ENCODE assay signal across 13 cellular contexts in the genomic region with DNA sequence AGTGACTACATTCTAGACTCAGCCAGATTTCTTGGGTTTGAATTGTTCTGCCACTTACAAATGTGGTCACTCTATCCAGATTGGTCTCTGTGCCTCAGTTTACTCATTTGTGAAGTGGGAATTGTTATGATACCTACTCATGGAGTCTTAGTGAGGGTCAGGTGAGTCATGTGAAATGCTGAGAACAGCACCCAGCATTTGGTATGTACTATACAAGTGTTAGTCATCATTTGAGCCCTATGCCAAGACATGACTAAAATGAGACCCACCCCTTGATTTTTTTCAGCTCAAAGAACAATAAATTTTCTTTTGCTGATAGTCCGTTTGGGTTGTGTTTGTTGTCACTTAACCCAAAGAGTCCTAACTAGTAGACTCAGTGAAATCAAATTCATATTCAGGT.
DNase-seq lines count a peak whose midpoint lies in the region; ATAC-seq, FAIRE-seq and TF ChIP-seq lines count a peak whose summit lies in the region.
"Had no signal": no experiment of that assay in that cellular context is flagged by ENCODE, and none has a peak within 500 bp of the region (broad histone marks: within the 10 kb centered on the region; RNA-seq: fewer than 3 reads in every experiment).

No MANE protein-coding gene starts in this region.

- H3K4me3 ChIP-seq in pancreas, result no peak overlapping the region
- H3K4me3 ChIP-seq in suprapubic skin, result no peak overlapping the region
- H3K4me3 ChIP-seq in WERI-Rb-1 (ENCODE audit: low read depth, low read length), result no peak overlapping the region
- H3K4me3 ChIP-seq: GM23338, upper lobe of left lung had no signal

- no peak for TF ChIP-seq EP300 in suprapubic skin (IDR thresholded peaks at IDR 0.05)

- TF ChIP-seq CTCF in pancreas (IDR thresholded peaks at IDR 0.05) (no peak), suprapubic skin (IDR thresholded peaks at IDR 0.05) (no peak), WERI-Rb-1 (IDR thresholded peaks at IDR 0.05; ENCODE audit: low read depth, low read length) (no peak)

- H3K27me3 ChIP-seq in pancreas (no peaks in the 10 kb centered on the region), suprapubic skin (no peaks in the 10 kb centered on the region), WERI-Rb-1 (ENCODE audit: insufficient read depth, low read depth, severe bottlenecking) (no peaks in the 10 kb centered on the region)
- H3K27me3 ChIP-seq: upper lobe of left lung had no signal

- H3K9me3 ChIP-seq in pancreas (no peaks in the 10 kb centered on the region), suprapubic skin (no peaks in the 10 kb centered on the region), WERI-Rb-1 (ENCODE audit: severe bottlenecking) (no peaks in the 10 kb centered on the region)
- H3K9me3 ChIP-seq: upper lobe of left lung had no signal

- FAIRE-seq in pancreas (lab: Jason Lieb, UNC), result no peak
- FAIRE-seq: islet of Langerhans had no signal

- H3K27ac ChIP-seq in pancreas, result no peak overlapping the region
- H3K27ac ChIP-seq in suprapubic skin, result no peak overlapping the region
- H3K27ac ChIP-seq in WERI-Rb-1, result no peak overlapping the region
- H3K27ac ChIP-seq: upper lobe of left lung had no signal

- H3K4me1 ChIP-seq in pancreas (peaks cover 16 to 53% (median 26%) of the 10 kb centered on the region in 3 donors), suprapubic skin (peaks cover 10% of the 10 kb centered on the region)

- 17 to 25% methylated on average over 1 of the region's 1 CpG for WGBS in pancreas, 2 donors
- 0% methylated on average over 1 of the region's 1 CpG for WGBS in suprapubic skin

- ATAC-seq in pancreas, result peak; percentile 62 to 75 (median 70)
- ATAC-seq: GM23338 had no signal

- DNase-seq in EH (ENCODE audit: low read depth) (peak; percentile 16), M059J (ENCODE audit: low read depth) (peak; percentile 83), dedifferentiated amniotic fluid mesenchymal stem cell (ENCODE audit: extremely low spot score) (peak; percentile 54), pancreas (no peak), suprapubic skin (ENCODE audit: low spot score in 2 of 2) (no peak), foreskin melanocyte (no peak), WERI-Rb-1 (no peak)
- DNase-seq in stimulated activated CD4-positive, alpha-beta T cell treated with anti-CD3 and anti-CD28 coated beads, Interleukin-12 subunit alpha, Interleukin-12 subunit beta, amount 100 ng/mL, for 4 hours, result no peak
- DNase-seq: activated effector memory CD4-positive, alpha-beta T cell treated with anti-CD3 and anti-CD28 coated beads, Interleukin-2, amount 50 U/mL, for 16 hours; NCI-H1436 treated with DMSO at 0.1 percent for 48 hours; upper lobe of left lung had no signal

- no peak for TF ChIP-seq POLR2A in suprapubic skin (IDR thresholded peaks at IDR 0.05)

- intact Hi-C loops in pancreas (cut with DNase I), result no loop called here

- H3K36me3 ChIP-seq in pancreas, result no peaks in the 10 kb centered on the region
- H3K36me3 ChIP-seq in suprapubic skin, result no peaks in the 10 kb centered on the region
- no peaks in the 10 kb centered on the region for H3K36me3 ChIP-seq in WERI-Rb-1
- H3K36me3 ChIP-seq: upper lobe of left lung had no signal

Comparison
In these comparisons a context has a peak if more than half of its experiments do, and no peak if none do; other contexts are left out.
1. DNase-seq: peak in EH (single experiment), M059J (single experiment) and dedifferentiated amniotic fluid mesenchymal stem cell (single experiment); none in pancreas (0 of 6), stimulated activated CD4-positive, alpha-beta T cell treated with anti-CD3 and anti-CD28 coated beads, Interleukin-12 subunit alpha, Interleukin-12 subunit beta, amount 100 ng/mL, for 4 hours (single experiment), suprapubic skin (0 of 2), foreskin melanocyte (single experiment) and WERI-Rb-1 (single experiment).